1 cellular context compared by ENCODE assay signal in the genomic region with DNA sequence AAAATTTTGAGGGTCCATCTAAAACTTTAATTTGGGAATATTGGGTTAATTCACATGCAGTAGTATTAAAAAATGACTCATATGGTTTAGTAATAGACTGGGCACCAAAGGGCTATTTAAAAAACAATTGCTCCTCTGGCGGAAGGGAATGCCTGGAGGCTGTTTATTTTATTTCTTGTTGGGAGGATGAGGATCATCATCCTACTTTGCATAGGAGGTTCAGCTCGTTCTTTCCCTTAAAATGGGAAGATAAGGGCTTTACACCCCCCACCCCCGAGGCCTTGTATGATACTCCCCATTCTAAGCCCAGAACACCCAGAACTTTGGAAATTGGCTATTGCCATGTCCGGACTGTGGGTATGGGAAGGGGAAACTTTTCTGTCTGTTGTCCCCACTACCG.
TF ChIP-seq lines count a peak whose summit lies in the region.

No MANE protein-coding gene starts in this region.

TF ChIP-seq in HEK293, 187 proteins besides CTCF, POLR2A, EP300 and RAD21:
- peak; percentile 57 for TF ChIP-seq WT1 (tag by site-specific recombination; IDR thresholded peaks at IDR 0.05)
